9 cellular contexts compared by ENCODE assay signal in genomic region chr16:14502932-14503741, GRCh38.
DNase-seq lines count a peak whose midpoint lies in the region; ATAC-seq, FAIRE-seq and TF ChIP-seq lines count a peak whose summit lies in the region.
"Had no signal": no experiment of that assay in that cellular context is flagged by ENCODE, and none has a peak within 500 bp of the region (broad histone marks: within the 10 kb centered on the region; RNA-seq: fewer than 3 reads in every experiment).

No MANE protein-coding gene starts in this region.

- TF ChIP-seq CTCF in progenitor cell of endocrine pancreas (IDR thresholded peaks at IDR 0.05; ENCODE audit: unreplicated experiment), result no peak
- TF ChIP-seq CTCF in stomach (IDR thresholded peaks at IDR 0.05), result no peak
- TF ChIP-seq CTCF in natural killer cell (IDR thresholded peaks at IDR 0.05), result no peak
- no peak for TF ChIP-seq CTCF in tibial artery (IDR thresholded peaks at IDR 0.05)

- TF ChIP-seq POLR2A in stomach (IDR thresholded peaks at IDR 0.05), result no peak

- TF ChIP-seq EP300 in stomach (IDR thresholded peaks at IDR 0.05), result no peak

- H3K4me1 Mint-ChIP-seq in progenitor cell of endocrine pancreas (ENCODE audit: low read depth), result peaks cover 44% of the 10 kb centered on the region
- H3K4me1 Mint-ChIP-seq in natural killer cell, result peaks cover 24 to 35% of the 10 kb centered on the region in 2 donors

- intact Hi-C loops in stomach (cut with DNase I; ENCODE audit: low total_unique reads) (no loop called here), natural killer cell (cut with micrococcal nuclease) (no loop called here), tibial artery (cut with DNase I; ENCODE audit: low total_unique reads) (no loop called here)

- H3K4me1 ChIP-seq in SJSA1 (replicated peaks) (peaks cover 39% of the 10 kb centered on the region), stomach (peaks cover 8 to 52% (median 31%) of the 10 kb centered on the region in 4 donors), tibial artery (peaks cover 0 to 39% (median 26%) of the 10 kb centered on the region in 4 donors)

- ATAC-seq in HG02798 (IDR thresholded peaks at IDR 0.05; ENCODE audit: poor library complexity, unreplicated experiment) (peak; percentile 74), natural killer cell (no peak)

- H3K4me3 ChIP-seq in SJSA1, result no peak overlapping the region
- H3K4me3 ChIP-seq in stomach, result no peak overlapping the region
- H3K4me3 ChIP-seq in tibial artery, result no peak overlapping the region

- peak overlapping the region; percentile 87 for H3K27ac Mint-ChIP-seq in progenitor cell of endocrine pancreas
- no peak overlapping the region for H3K27ac Mint-ChIP-seq in natural killer cell
- H3K27ac Mint-ChIP-seq: activated naive CD8-positive, alpha-beta T cell had no signal

- H3K9me3 Mint-ChIP-seq in progenitor cell of endocrine pancreas (ENCODE audit: low read depth), result no peaks in the 10 kb centered on the region
- H3K9me3 Mint-ChIP-seq in natural killer cell, result no peaks in the 10 kb centered on the region

- DNase-seq in GM19239 (ENCODE audit: insufficient read length, low spot score) (peak; percentile 17), SJSA1 (ENCODE audit: low read depth in 1 of 2, low spot score in 2 of 2) (peak in 1 of 2 experiments; percentile 54), progenitor cell of endocrine pancreas (ENCODE audit: low spot score, unreplicated experiment) (no peak), stomach (no peak), natural killer cell (no peak), tibial artery (no peak), NOMO-1 treated with dmso at 0.1 percent for 144 hours (lab: John Stamatoyannopoulos, UW; ENCODE audit: unreplicated experiment) (no peak)

- no peaks in the 10 kb centered on the region for H3K36me3 ChIP-seq in SJSA1
- no peaks in the 10 kb centered on the region for H3K36me3 ChIP-seq in stomach
- H3K36me3 ChIP-seq in tibial artery, result no peaks in the 10 kb centered on the region

- no peak overlapping the region for H3K4me3 Mint-ChIP-seq in progenitor cell of endocrine pancreas (ENCODE audit: low read depth)
- no peak overlapping the region for H3K4me3 Mint-ChIP-seq in natural killer cell
- H3K4me3 Mint-ChIP-seq: activated naive CD8-positive, alpha-beta T cell had no signal

- H3K36me3 Mint-ChIP-seq in progenitor cell of endocrine pancreas (ENCODE audit: insufficient read depth) (no peaks in the 10 kb centered on the region), natural killer cell (no peaks in the 10 kb centered on the region)

- H3K9me3 ChIP-seq in SJSA1 (replicated peaks) (no peaks in the 10 kb centered on the region), stomach (no peaks in the 10 kb centered on the region), tibial artery (no peaks in the 10 kb centered on the region)

- H3K27me3 Mint-ChIP-seq in progenitor cell of endocrine pancreas, result no peaks in the 10 kb centered on the region
- H3K27me3 Mint-ChIP-seq in natural killer cell (ENCODE audit: low read depth in 2 of 2), result no peaks in the 10 kb centered on the region
- H3K27me3 Mint-ChIP-seq: activated naive CD8-positive, alpha-beta T cell had no signal

- H3K27me3 ChIP-seq in SJSA1 (replicated peaks), result no peaks in the 10 kb centered on the region
- no peaks in the 10 kb centered on the region for H3K27me3 ChIP-seq in stomach
- H3K27me3 ChIP-seq in tibial artery, result no peaks in the 10 kb centered on the region

- WGBS in stomach, 5 donors, result 77 to 91% (median 90%) methylated on average over 9 of the region's 9 CpGs

- H3K27ac ChIP-seq in SJSA1 (peak overlapping the region; percentile 42), stomach (peak overlapping the region in 2 of 5 donors; percentile 77 to 78), tibial artery (peak overlapping the region in 1 of 2 donors; percentile 76)

- peak; percentile 82 for FAIRE-seq in GM19239 (lab: Jason Lieb, UNC)
